In the genomic region with DNA sequence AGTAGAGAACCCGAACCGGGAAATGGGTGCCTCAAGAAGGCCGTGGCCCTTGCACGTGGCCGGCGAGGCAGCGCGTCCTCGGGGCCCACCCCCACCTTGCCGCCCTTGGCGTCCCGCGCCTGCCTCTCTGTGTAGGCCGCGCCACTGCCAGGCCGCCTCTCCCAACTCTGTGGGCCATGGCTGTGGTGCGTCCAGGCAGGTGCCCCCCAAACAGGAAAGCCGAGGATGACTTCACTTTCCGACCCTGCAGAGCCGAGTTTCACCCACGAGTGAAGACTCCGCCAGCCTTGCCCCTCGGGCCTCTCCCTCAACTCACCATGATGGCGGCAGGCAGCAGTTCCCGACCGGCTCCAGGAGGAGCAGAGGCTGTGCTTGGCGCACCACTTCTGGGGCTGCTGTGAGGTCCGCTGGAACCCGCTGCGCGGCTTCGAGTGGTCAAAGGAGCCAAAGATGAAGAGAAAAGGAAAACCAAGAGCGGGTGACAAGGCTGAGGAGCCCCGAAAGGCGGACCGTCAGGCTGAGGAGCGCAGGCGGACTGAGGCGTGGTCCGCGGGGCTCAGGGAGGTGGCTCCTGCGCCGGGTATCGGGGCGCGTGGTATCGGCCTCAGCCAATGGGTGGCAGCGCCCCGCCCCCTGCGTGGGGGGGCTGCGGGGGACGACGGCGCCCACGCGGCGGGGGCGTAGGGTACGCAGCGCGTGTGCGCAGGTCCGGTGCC, we compare ENCODE assay signal across 25 cellular contexts. TPM values are rescaled to one million over a fixed set of nuclear protein-coding genes. Genes with fewer than 3 reads are reported as not detected.
"Had no signal": no experiment of that assay in that cellular context is flagged by ENCODE, and none has a peak within 500 bp of the region (broad histone marks: within the 10 kb centered on the region; RNA-seq: fewer than 3 reads in every experiment).

A gene with protein sequence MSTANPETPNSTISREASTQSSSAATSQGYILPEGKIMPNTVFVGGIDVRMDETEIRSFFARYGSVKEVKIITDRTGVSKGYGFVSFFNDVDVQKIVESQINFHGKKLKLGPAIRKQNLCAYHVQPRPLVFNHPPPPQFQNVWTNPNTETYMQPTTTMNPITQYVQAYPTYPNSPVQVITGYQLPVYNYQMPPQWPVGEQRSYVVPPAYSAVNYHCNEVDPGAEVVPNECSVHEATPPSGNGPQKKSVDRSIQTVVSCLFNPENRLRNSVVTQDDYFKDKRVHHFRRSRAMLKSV (minus strand): TSS at position 537 of the 716 bp plus-strand sequence. CDS start 218 bp downstream, at position 319.

- H3K27ac Mint-ChIP-seq: activated naive CD8-positive, alpha-beta T cell treated with anti-CD3 and anti-CD28 coated beads, Interleukin-2, amount 10 ng/mL, durations not matched to agents 7 days and 5 days; activated T-helper 17 cell treated with anti-CD3 and anti-CD28 coated beads, Interleukin-2, amount 50 U/mL, for 72 hours; dendritic cell treated with granulocyte-macrophage colony-stimulating factor and Interleukin-4, amounts not matched to agents 40 ng/mL and 50 ng/mL, for 4 days; natural killer cell; stimulated activated effector memory CD8-positive, alpha-beta T cell treated with anti-CD3 and anti-CD28 coated beads, Interleukin-12 subunit alpha, Interleukin-12 subunit beta, amount 100 ng/mL, for 72 hours had no signal

- DNase-seq: activated CD4-positive, alpha-beta T cell treated with anti-CD3 and anti-CD28 coated beads for 1 hour; activated CD4-positive, alpha-beta T cell treated with anti-CD3 and anti-CD28 coated beads, Interleukin-2, amount 50 U/mL, for 1 hour; activated naive CD4-positive, alpha-beta T cell treated with Interleukin-2 at 50 U/mL for 16 hours; activated naive CD8-positive, alpha-beta T cell treated with anti-CD3 and anti-CD28 coated beads, Interleukin-2, amount 10 ng/mL, durations not matched to agents 7 days and 5 days; activated T-cell treated with anti-CD3 and anti-CD28 coated beads, Interleukin-2, amount 50 U/mL, for 1 hour; amygdala; effector CD8-positive, alpha-beta T cell; foreskin melanocyte; glutamatergic neuron; left ventricle myocardium superior; mammary epithelial cell; midbrain; natural killer cell; small intestine; stimulated activated CD4-positive, alpha-beta T cell treated with anti-CD3 and anti-CD28 coated beads, Interleukin-2, amount 100 ng/mL, for 24 hours; T-helper 1 cell; WERI-Rb-1 had no signal

- H3K9me3 ChIP-seq: thoracic aorta, upper lobe of left lung had no signal

- H3K4me3 ChIP-seq: hepatocyte, thoracic aorta, upper lobe of left lung had no signal

- H3K36me3 Mint-ChIP-seq: activated naive CD8-positive, alpha-beta T cell treated with anti-CD3 and anti-CD28 coated beads, Interleukin-2, amount 10 ng/mL, durations not matched to agents 7 days and 5 days; natural killer cell; stimulated activated effector memory CD8-positive, alpha-beta T cell treated with anti-CD3 and anti-CD28 coated beads, Interleukin-12 subunit alpha, Interleukin-12 subunit beta, amount 100 ng/mL, for 72 hours had no signal

- H3K27ac ChIP-seq: hepatocyte, thoracic aorta, upper lobe of left lung, WERI-Rb-1 had no signal

- ATAC-seq: activated T-helper 17 cell treated with anti-CD3 and anti-CD28 coated beads, Interleukin-2, amount 50 U/mL, for 72 hours; esophagus mucosa; left ventricle myocardium superior; natural killer cell; sciatic nerve; stimulated activated effector memory CD8-positive, alpha-beta T cell treated with anti-CD3 and anti-CD28 coated beads, Interleukin-12 subunit alpha, Interleukin-12 subunit beta, amount 100 ng/mL, for 72 hours had no signal

- H3K4me3 Mint-ChIP-seq: activated naive CD8-positive, alpha-beta T cell treated with anti-CD3 and anti-CD28 coated beads, Interleukin-2, amount 10 ng/mL, durations not matched to agents 7 days and 5 days; activated T-helper 17 cell treated with anti-CD3 and anti-CD28 coated beads, Interleukin-2, amount 50 U/mL, for 72 hours; dendritic cell treated with granulocyte-macrophage colony-stimulating factor and Interleukin-4, amounts not matched to agents 40 ng/mL and 50 ng/mL, for 4 days; natural killer cell; stimulated activated effector memory CD8-positive, alpha-beta T cell treated with anti-CD3 and anti-CD28 coated beads, Interleukin-12 subunit alpha, Interleukin-12 subunit beta, amount 100 ng/mL, for 72 hours had no signal

- H3K4me1 Mint-ChIP-seq: activated T-helper 17 cell treated with anti-CD3 and anti-CD28 coated beads, Interleukin-2, amount 50 U/mL, for 72 hours; stimulated activated effector memory CD8-positive, alpha-beta T cell treated with anti-CD3 and anti-CD28 coated beads, Interleukin-12 subunit alpha, Interleukin-12 subunit beta, amount 100 ng/mL, for 72 hours had no signal

- H3K9me3 Mint-ChIP-seq: activated naive CD8-positive, alpha-beta T cell treated with anti-CD3 and anti-CD28 coated beads, Interleukin-2, amount 10 ng/mL, durations not matched to agents 7 days and 5 days; activated T-helper 17 cell treated with anti-CD3 and anti-CD28 coated beads, Interleukin-2, amount 50 U/mL, for 72 hours; natural killer cell; stimulated activated effector memory CD8-positive, alpha-beta T cell treated with anti-CD3 and anti-CD28 coated beads, Interleukin-12 subunit alpha, Interleukin-12 subunit beta, amount 100 ng/mL, for 72 hours had no signal

- H3K36me3 ChIP-seq: thoracic aorta, upper lobe of left lung, WERI-Rb-1 had no signal

- H3K27me3 ChIP-seq: hepatocyte, upper lobe of left lung had no signal

RNA-seq across cellular contexts. Expression of the gene that starts here (rescaled TPM):
- total RNA-seq: activated naive CD8-positive, alpha-beta T cell treated with anti-CD3 and anti-CD28 coated beads, Interleukin-2, amount 10 ng/mL, durations not matched to agents 7 days and 5 days; esophagus mucosa; left ventricle myocardium superior; mammary epithelial cell; natural killer cell; sciatic nerve; thoracic aorta; upper lobe of left lung had no signal
- polyA plus RNA-seq: hepatocyte, mammary epithelial cell, small intestine had no signal
